Comparison of ENCODE assay signal across 9 cellular contexts in genomic region chr13:41313659-41314197, GRCh38. TPM values are rescaled to one million over a fixed set of nuclear protein-coding genes. Genes with fewer than 3 reads are reported as not detected.
DNase-seq lines count a peak whose midpoint lies in the region; ATAC-seq, FAIRE-seq and TF ChIP-seq lines count a peak whose summit lies in the region.
"Had no signal": no experiment of that assay in that cellular context is flagged by ENCODE, and none has a peak within 500 bp of the region (broad histone marks: within the 10 kb centered on the region; RNA-seq: fewer than 3 reads in every experiment).

No MANE protein-coding gene starts in this region.

- no peak overlapping the region for H4K8ac ChIP-seq in mesenchymal stem cell (ENCODE audit: low read length)

- no peak overlapping the region for H2BK120ac ChIP-seq in mesenchymal stem cell (ENCODE audit: low read depth, low read length)

- H3K9me3 Mint-ChIP-seq in activated T-helper 1 cell treated with anti-CD3 and anti-CD28 coated beads, Interleukin-12 subunit alpha, Interleukin-12 subunit beta, Interleukin-2, Interleukin-4 antibody, amounts not matched to agents 30 ng/mL and 10 ng/mL and 1 ng/mL, durations not matched to agents 14 hours and 24 hours and 36 hours: no peaks in the 10 kb centered on the region

- H3K4me2 ChIP-seq in BLaER1: peak overlapping the region; percentile 89
- no peak overlapping the region for H3K4me2 ChIP-seq in mesenchymal stem cell (ENCODE audit: low read length, poor library complexity, severe bottlenecking)

- no peak for DNase-seq in HEK293T (ENCODE audit: extremely low spot score)
- DNase-seq in activated T-helper 1 cell treated with anti-CD3 and anti-CD28 coated beads, Interleukin-12 subunit alpha, Interleukin-12 subunit beta, Interleukin-2, Interleukin-4 antibody, amounts not matched to agents 30 ng/mL and 10 ng/mL and 1 ng/mL, durations not matched to agents 14 hours and 24 hours and 36 hours (ENCODE audit: low spot score): no peak
- DNase-seq in mesenchymal stem cell: no peak
- no peak for DNase-seq in NCI-H2081 treated with DMSO at 0.1 percent for 48 hours (lab: John Stamatoyannopoulos, UW)
- DNase-seq in NCI-H69 (lab: John Stamatoyannopoulos, UW): no peak
- no peak for DNase-seq in small intestine

- no peak overlapping the region for H3K4me3 ChIP-seq in BLaER1
- peak overlapping the region in 1 of 2 experiments; percentile 94 for H3K4me3 ChIP-seq in mesenchymal stem cell (ENCODE audit: insufficient read depth in 1 of 2, low read depth in 1 of 2, low read length in 2 of 2)
- H3K4me3 ChIP-seq in small intestine (ENCODE audit: low read depth in 1 of 2, low read length in 2 of 2): no peak overlapping the region

- ATAC-seq in HG03342 (IDR thresholded peaks at IDR 0.05; ENCODE audit: unreplicated experiment): no peak

- CTCF ChIA-PET in HEK293T (lab: Yijun Ruan, JAX): no interaction called here

- no peak overlapping the region for H4K91ac ChIP-seq in mesenchymal stem cell (ENCODE audit: low read length)

- intact Hi-C loops in activated T-helper 1 cell treated with anti-CD3 and anti-CD28 coated beads, Interleukin-12 subunit alpha, Interleukin-12 subunit beta, Interleukin-2, Interleukin-4 antibody, amounts not matched to agents 30 ng/mL and 10 ng/mL and 1 ng/mL, durations not matched to agents 14 hours and 24 hours and 36 hours (cut with micrococcal nuclease): loop anchor here (2.0 to 10.0 kb wide), 3 partner anchors 15 to 731 kb away; partner anchors contain the start of gene DGKH

- no peak overlapping the region for H2BK15ac ChIP-seq in mesenchymal stem cell (ENCODE audit: low read depth, poor library complexity, severe bottlenecking)

- H3K4me1 Mint-ChIP-seq in activated T-helper 1 cell treated with anti-CD3 and anti-CD28 coated beads, Interleukin-12 subunit alpha, Interleukin-12 subunit beta, Interleukin-2, Interleukin-4 antibody, amounts not matched to agents 30 ng/mL and 10 ng/mL and 1 ng/mL, durations not matched to agents 14 hours and 24 hours and 36 hours (ENCODE audit: low read depth): peaks cover 48% of the 10 kb centered on the region

- no peak overlapping the region for H3K23ac ChIP-seq in mesenchymal stem cell (ENCODE audit: low read length in 2 of 2)

- FAIRE-seq in small intestine (lab: Jason Lieb, UNC): no peak
- FAIRE-seq: G401.6 had no signal

- no peak overlapping the region for H3K27ac Mint-ChIP-seq in activated T-helper 1 cell treated with anti-CD3 and anti-CD28 coated beads, Interleukin-12 subunit alpha, Interleukin-12 subunit beta, Interleukin-2, Interleukin-4 antibody, amounts not matched to agents 30 ng/mL and 10 ng/mL and 1 ng/mL, durations not matched to agents 14 hours and 24 hours and 36 hours

- no peak overlapping the region for H3K14ac ChIP-seq in mesenchymal stem cell (ENCODE audit: low read length in 2 of 2)

- H4K20me1 ChIP-seq in BLaER1: peaks cover 76% of the 10 kb centered on the region

- H3K18ac ChIP-seq in mesenchymal stem cell (ENCODE audit: low read depth in 1 of 2, low read length in 2 of 2): no peak overlapping the region

- H3K4me3 Mint-ChIP-seq in activated T-helper 1 cell treated with anti-CD3 and anti-CD28 coated beads, Interleukin-12 subunit alpha, Interleukin-12 subunit beta, Interleukin-2, Interleukin-4 antibody, amounts not matched to agents 30 ng/mL and 10 ng/mL and 1 ng/mL, durations not matched to agents 14 hours and 24 hours and 36 hours: peak overlapping the region; percentile 46

- H3K27me3 Mint-ChIP-seq in activated T-helper 1 cell treated with anti-CD3 and anti-CD28 coated beads, Interleukin-12 subunit alpha, Interleukin-12 subunit beta, Interleukin-2, Interleukin-4 antibody, amounts not matched to agents 30 ng/mL and 10 ng/mL and 1 ng/mL, durations not matched to agents 14 hours and 24 hours and 36 hours (ENCODE audit: insufficient read depth): no peaks in the 10 kb centered on the region

- 100% methylated on average over 3 of the region's 6 CpGs for WGBS in mesenchymal stem cell
- WGBS in small intestine, 3 donors: 74 to 83% (median 79%) methylated on average over 6 of the region's 6 CpGs

- no peak overlapping the region for H3K9ac ChIP-seq in BLaER1
- peak overlapping the region; percentile 95 for H3K9ac ChIP-seq in mesenchymal stem cell (ENCODE audit: low read length)

- peaks cover 41% of the 10 kb centered on the region for H3K4me1 ChIP-seq in BLaER1
- peaks cover 3% of the 10 kb centered on the region for H3K4me1 ChIP-seq in mesenchymal stem cell (ENCODE audit: control insufficient read depth, insufficient read depth, low read depth, low read length)
- H3K4me1 ChIP-seq in small intestine (ENCODE audit: control insufficient read depth in 2 of 2, insufficient read depth in 1 of 2, low read depth in 1 of 2, low read length in 1 of 2): peaks cover 0 to 5% of the 10 kb centered on the region in 2 donors

- no peak overlapping the region for H2AFZ ChIP-seq in mesenchymal stem cell (ENCODE audit: low read depth, low read length)

- H3K36me3 ChIP-seq in BLaER1 (peaks cover 14% of the 10 kb centered on the region), mesenchymal stem cell (ENCODE audit: control insufficient read depth in 1 of 2, insufficient read depth in 2 of 2, low read depth in 1 of 2, low read length in 2 of 2) (no peaks in the 10 kb centered on the region), small intestine (ENCODE audit: control insufficient read depth in 2 of 2, insufficient read depth in 2 of 2, low read length in 2 of 2) (no peaks in the 10 kb centered on the region)

- no peak overlapping the region for H2AK5ac ChIP-seq in mesenchymal stem cell (ENCODE audit: low read length, severe bottlenecking)

- H3K36me3 Mint-ChIP-seq in activated T-helper 1 cell treated with anti-CD3 and anti-CD28 coated beads, Interleukin-12 subunit alpha, Interleukin-12 subunit beta, Interleukin-2, Interleukin-4 antibody, amounts not matched to agents 30 ng/mL and 10 ng/mL and 1 ng/mL, durations not matched to agents 14 hours and 24 hours and 36 hours (ENCODE audit: low read depth): peaks cover 10% of the 10 kb centered on the region

- peaks cover 2% of the 10 kb centered on the region for H3K79me1 ChIP-seq in mesenchymal stem cell (replicated peaks; ENCODE audit: low read length, poor library complexity, severe bottlenecking)

- POLR2A ChIA-PET in HEK293T (lab: Yijun Ruan, JAX): no interaction called here

- H2BK5ac ChIP-seq in mesenchymal stem cell (ENCODE audit: low read depth, low read length, poor library complexity, severe bottlenecking): no peak overlapping the region

- H3K27ac ChIP-seq in BLaER1: no peak overlapping the region
- H3K27ac ChIP-seq in mesenchymal stem cell (ENCODE audit: low read length, poor library complexity, severe bottlenecking): no peak overlapping the region
- no peak overlapping the region for H3K27ac ChIP-seq in small intestine (ENCODE audit: low read depth in 1 of 2, low read length in 1 of 2)

- H3K4ac ChIP-seq in mesenchymal stem cell (ENCODE audit: low read depth in 1 of 2, low read length in 2 of 2): no peak overlapping the region

- H3K27me3 ChIP-seq in BLaER1 (no peaks in the 10 kb centered on the region), mesenchymal stem cell (ENCODE audit: control insufficient read depth in 1 of 2, insufficient read depth in 1 of 2, low read length in 2 of 2) (no peaks in the 10 kb centered on the region), small intestine (ENCODE audit: control insufficient read depth in 2 of 2, insufficient read depth in 2 of 2, low read length in 2 of 2) (no peaks in the 10 kb centered on the region)

- H3K9me3 ChIP-seq in BLaER1 (no peaks in the 10 kb centered on the region), mesenchymal stem cell (ENCODE audit: control insufficient read depth, low read length) (no peaks in the 10 kb centered on the region), small intestine (ENCODE audit: control insufficient read depth, low read depth) (no peaks in the 10 kb centered on the region)

- H2BK12ac ChIP-seq in mesenchymal stem cell (ENCODE audit: low read length in 2 of 2): no peak overlapping the region

TF ChIP-seq in HEK293T, 16 proteins besides CTCF, POLR2A, EP300 and RAD21:
- TF ChIP-seq ZNF384 (IDR thresholded peaks at IDR 0.05) (peak; percentile 76), HDGF (IDR thresholded peaks at IDR 0.05; ENCODE audit: borderline replicate concordance) (no peak)

RNA-seq across cellular contexts. Expression of gene NAA16, which starts 2.7 kb away (rescaled TPM):
- 31.9 and 33.4 TPM in 2 replicates for total RNA-seq in activated T-helper 1 cell treated with anti-CD3 and anti-CD28 coated beads, Interleukin-12 subunit alpha, Interleukin-12 subunit beta, Interleukin-2, Interleukin-4 antibody, amounts not matched to agents 30 ng/mL and 10 ng/mL and 1 ng/mL, durations not matched to agents 14 hours and 24 hours and 36 hours
- polyA plus RNA-seq in mesenchymal stem cell (2013, experiment 1 of 2): 12.1 TPM
- 10.4 TPM for polyA plus RNA-seq in mesenchymal stem cell (2013, experiment 2 of 2)
- polyA plus RNA-seq in small intestine: 1 to 10 TPM; 5.1 to 7.2 (median 5.7) TPM

RNA-seq across cellular contexts. Expression of gene MTRF1, which starts 50.4 kb away (rescaled TPM):
- total RNA-seq in activated T-helper 1 cell treated with anti-CD3 and anti-CD28 coated beads, Interleukin-12 subunit alpha, Interleukin-12 subunit beta, Interleukin-2, Interleukin-4 antibody, amounts not matched to agents 30 ng/mL and 10 ng/mL and 1 ng/mL, durations not matched to agents 14 hours and 24 hours and 36 hours: 17.5 and 20.2 TPM in 2 replicates
- 10.2 TPM for polyA plus RNA-seq in mesenchymal stem cell (2013, experiment 1 of 2)
- polyA plus RNA-seq in mesenchymal stem cell (2013, experiment 2 of 2): 9.9 TPM
- 10 to 100 TPM in 2 of 3 donors, 1 to 10 TPM in 1; 10.0 to 13.2 (median 11.9) TPM for polyA plus RNA-seq in small intestine
